In genomic region chr1:212415107-212415841, GRCh38 we compare ENCODE assay signal across 1 cellular context.
TF ChIP-seq lines count a peak whose summit lies in the region.

No MANE protein-coding gene starts in this region.

TF ChIP-seq in K562, 482 proteins besides CTCF, POLR2A, EP300 and RAD21 (continued from another document and continues in another):
- TF ChIP-seq AFF4 (CRISPR knock-in tag; IDR thresholded peaks at IDR 0.05) (peak; percentile 79; the same call in 1 of the 2 replicates), ZNF239 (CRISPR knock-in tag; IDR thresholded peaks at IDR 0.05) (0 out of 2 replicates have a peak, but pooled peaks have one; percentile 22), HDAC2 (IDR thresholded peaks at IDR 0.05) (peak; percentile 33; the same call in 1 of the 2 replicates), ETV5 (CRISPR knock-in tag; IDR thresholded peaks at IDR 0.05; ENCODE audit: low read depth) (0 out of 2 replicates have a peak, but pooled peaks have one; percentile 1), ZNF589 (CRISPR knock-in tag; IDR thresholded peaks at IDR 0.05; ENCODE audit: low read depth) (peak; percentile 51; the same call in 1 of the 2 replicates), SMAD3 (CRISPR knock-in tag; conservative IDR thresholded peaks at IDR 0.05) (0 out of 2 replicates have a peak, but pooled peaks have one; percentile 16), KLF10 (CRISPR knock-in tag; IDR thresholded peaks at IDR 0.05) (0 out of 2 replicates have a peak, but pooled peaks have one; percentile 74), GTF2A2 (tag; IDR thresholded peaks at IDR 0.05) (0 out of 2 replicates have a peak, but pooled peaks have one; percentile 36), ZBTB33 (CRISPR knock-in tag; IDR thresholded peaks at IDR 0.05) (peak; percentile 77), PATZ1 (CRISPR knock-in tag; IDR thresholded peaks at IDR 0.05; ENCODE audit: borderline replicate concordance) (0 out of 2 replicates have a peak, but pooled peaks have one; percentile 42), KAT7 (CRISPR knock-in tag; IDR thresholded peaks at IDR 0.05; ENCODE audit: borderline replicate concordance) (0 out of 2 replicates have a peak, but pooled peaks have one; percentile 97), RERE (CRISPR knock-in tag; IDR thresholded peaks at IDR 0.05; ENCODE audit: borderline replicate concordance) (0 out of 2 replicates have a peak, but pooled peaks have one; percentile 54), HIVEP1 (CRISPR knock-in tag; IDR thresholded peaks at IDR 0.05) (0 out of 2 replicates have a peak, but pooled peaks have one; percentile 27), TCFL5 (CRISPR knock-in tag; conservative IDR thresholded peaks at IDR 0.05) (0 out of 2 replicates have a peak, but pooled peaks have one; percentile 43), STAT5B (CRISPR knock-in tag; IDR thresholded peaks at IDR 0.05) (no peak), SMARCA4 (IDR thresholded peaks at IDR 0.05) (peak; percentile 50; the same call in 1 of the 2 replicates), MNT (conservative IDR thresholded peaks at IDR 0.05) (no peak; a peak in 1 of 4 replicates), MLLT1 (IDR thresholded peaks at IDR 0.05) (0 out of 4 replicates have a peak, but pooled peaks of 1 of the 2 experiments have one; percentile 29), ARID1B (IDR thresholded peaks at IDR 0.05) (peak; percentile 52; the same call in 1 of the 2 replicates), TAF7 (tag; IDR thresholded peaks at IDR 0.05) (peak; percentile 55; the same call in 1 of the 2 replicates), CREB1 (IDR thresholded peaks at IDR 0.05) (no peak), CREB1 (CRISPR knock-in tag; IDR thresholded peaks at IDR 0.05) (peak; percentile 11; the same call in 1 of the 2 replicates), DMBX1 (CRISPR knock-in tag; IDR thresholded peaks at IDR 0.05; ENCODE audit: borderline replicate concordance) (peak; percentile 19; the same call in 1 of the 2 replicates), ZBTB12 (CRISPR knock-in tag; IDR thresholded peaks at IDR 0.05) (no peak), SMARCC2 (IDR thresholded peaks at IDR 0.05; ENCODE audit: low read depth) (peak; percentile 19; the same call in 1 of the 2 replicates), U2AF1 (optimal IDR thresholded peaks at IDR 0.05; ENCODE audit: low read depth, low read length) (no peak), RCOR1 (IDR thresholded peaks at IDR 0.05; ENCODE audit: borderline replicate concordance in 1 of 2, low read depth in 2 of 2, low read length in 2 of 2) (no peak; a peak in 1 of 4 replicates), GMEB1 (CRISPR knock-in tag; IDR thresholded peaks at IDR 0.05) (peak; percentile 8; the same call in 1 of the 2 replicates), ZNF707 (CRISPR knock-in tag; conservative IDR thresholded peaks at IDR 0.05) (0 out of 2 replicates have a peak, but pooled peaks have one; percentile 15), MBD1 (CRISPR knock-in tag; IDR thresholded peaks at IDR 0.05) (peak; percentile 76), CBX2 (IDR thresholded peaks at IDR 0.05; ENCODE audit: insufficient read depth, low read length, poor library complexity, severe bottlenecking) (no peak), ZNF766 (CRISPR knock-in tag; conservative IDR thresholded peaks at IDR 0.05) (peak; percentile 7; the same call in 1 of the 2 replicates)
